Comparison of ENCODE assay signal across 10 cellular contexts in genomic region chr12:93184664-93185368, GRCh38.
A peak's percentile ranks its signal among the peaks of the same experiment; 100 is the strongest.
DNase-seq lines count a peak whose midpoint lies in the region; ATAC-seq, FAIRE-seq and TF ChIP-seq lines count a peak whose summit lies in the region.
"Had no signal": no experiment of that assay in that cellular context is flagged by ENCODE, and none has a peak within 500 bp of the region (broad histone marks: within the 10 kb centered on the region; RNA-seq: fewer than 3 reads in every experiment).

No MANE protein-coding gene starts in this region.

- no peak for FAIRE-seq in GM12892 (lab: Jason Lieb, UNC)
- FAIRE-seq: A204.1 had no signal

- H3K27me3 Mint-ChIP-seq in T-helper 2 cell treated with Interferon-gamma antibody and Interleukin-4, amounts not matched to agents 5 μg/mL and 100 μg/mL, for 36 hours (ENCODE audit: low read depth) = no peaks in the 10 kb centered on the region
- H3K27me3 Mint-ChIP-seq in activated naive CD8-positive, alpha-beta T cell treated with anti-CD3 and anti-CD28 coated beads, Interleukin-2, amount 10 ng/mL, durations not matched to agents 7 days and 5 days = no peaks in the 10 kb centered on the region

- peaks cover 7% of the 10 kb centered on the region for H3K9me3 Mint-ChIP-seq in T-helper 2 cell treated with Interferon-gamma antibody and Interleukin-4, amounts not matched to agents 5 μg/mL and 100 μg/mL, for 36 hours
- H3K9me3 Mint-ChIP-seq in activated naive CD8-positive, alpha-beta T cell treated with anti-CD3 and anti-CD28 coated beads, Interleukin-2, amount 10 ng/mL, durations not matched to agents 7 days and 5 days = peaks cover 11% of the 10 kb centered on the region

- CTCF ChIA-PET in HEK293T (lab: Yijun Ruan, JAX) = no interaction called here

- DNase-seq in T-helper 2 cell treated with Interferon-gamma antibody and Interleukin-4, amounts not matched to agents 5 μg/mL and 100 μg/mL, for 36 hours (ENCODE audit: low spot score) = no peak
- no peak for DNase-seq in T-helper 2 cell
- peak; percentile 28 for DNase-seq in activated naive CD8-positive, alpha-beta T cell treated with anti-CD3 and anti-CD28 coated beads, Interleukin-2, amount 10 ng/mL, durations not matched to agents 7 days and 5 days
- DNase-seq in lung (ENCODE audit: low spot score) = no peak
- no peak for DNase-seq in thyroid gland
- DNase-seq in NCI-H1930 (lab: John Stamatoyannopoulos, UW) = no peak
- DNase-seq in GM12892 (ENCODE audit: insufficient read length) = no peak
- DNase-seq in HEK293T (ENCODE audit: extremely low spot score) = no peak

- WGBS in lung, 2 donors = 47 to 65% methylated on average over 3 of the region's 3 CpGs
- WGBS in thyroid gland, 2 donors = 62 to 72% methylated on average over 3 of the region's 3 CpGs

- TF ChIP-seq CTCF in lung (IDR thresholded peaks at IDR 0.05; ENCODE audit: control extremely low read depth, extremely low read depth) = no peak
- no peak for TF ChIP-seq CTCF in thyroid gland (IDR thresholded peaks at IDR 0.05)

- no peak overlapping the region for H3K4me3 ChIP-seq in lung
- H3K4me3 ChIP-seq in thyroid gland (replicated peaks in 1 of 3) = no peak overlapping the region
- H3K4me3 ChIP-seq: SJSA1 had no signal

- H3K27me3 ChIP-seq in lung (ENCODE audit: control insufficient read depth, insufficient read depth) (no peaks in the 10 kb centered on the region), thyroid gland (no peaks in the 10 kb centered on the region)
- H3K27me3 ChIP-seq: SJSA1 had no signal

- H3K36me3 ChIP-seq in lung (ENCODE audit: control insufficient read depth in 2 of 2, insufficient read depth in 2 of 2, low read length in 2 of 2) (no peaks in the 10 kb centered on the region), thyroid gland (no peaks in the 10 kb centered on the region)
- H3K36me3 ChIP-seq: SJSA1 had no signal

- H3K27ac Mint-ChIP-seq in T-helper 2 cell treated with Interferon-gamma antibody and Interleukin-4, amounts not matched to agents 5 μg/mL and 100 μg/mL, for 36 hours = peak overlapping the region; percentile 92
- peak overlapping the region; percentile 87 for H3K27ac Mint-ChIP-seq in activated naive CD8-positive, alpha-beta T cell treated with anti-CD3 and anti-CD28 coated beads, Interleukin-2, amount 10 ng/mL, durations not matched to agents 7 days and 5 days

- H3K4me3 Mint-ChIP-seq in T-helper 2 cell treated with Interferon-gamma antibody and Interleukin-4, amounts not matched to agents 5 μg/mL and 100 μg/mL, for 36 hours = peak overlapping the region; percentile 52
- H3K4me3 Mint-ChIP-seq in activated naive CD8-positive, alpha-beta T cell treated with anti-CD3 and anti-CD28 coated beads, Interleukin-2, amount 10 ng/mL, durations not matched to agents 7 days and 5 days = no peak overlapping the region

- H3K4me1 ChIP-seq in lung (ENCODE audit: control insufficient read depth in 2 of 2, insufficient read depth in 2 of 2, low read length in 2 of 2) (peaks cover 0 to 3% of the 10 kb centered on the region in 2 donors), thyroid gland (peaks cover 11 to 19% of the 10 kb centered on the region in 2 donors)
- H3K4me1 ChIP-seq: SJSA1 had no signal

- no peak for ATAC-seq in activated naive CD8-positive, alpha-beta T cell treated with anti-CD3 and anti-CD28 coated beads, Interleukin-2, amount 10 ng/mL, durations not matched to agents 7 days and 5 days (ENCODE audit: low read depth)
- ATAC-seq in lung (ENCODE audit: insufficient read depth, low FRiP score) = no peak

- peak overlapping the region; percentile 51 to 86 for H3K27ac ChIP-seq in lung (ENCODE audit: low read depth in 1 of 2, low read length in 1 of 2)
- H3K27ac ChIP-seq in thyroid gland = peak overlapping the region; percentile 63 to 79 (median 79)
- H3K27ac ChIP-seq: SJSA1 had no signal

- H3K9me3 ChIP-seq in lung (ENCODE audit: control insufficient read depth in 2 of 2, insufficient read depth in 1 of 2, low read length in 1 of 2) (no peaks in the 10 kb centered on the region), thyroid gland (no peaks in the 10 kb centered on the region)
- H3K9me3 ChIP-seq: SJSA1 had no signal

- POLR2A ChIA-PET in activated naive CD8-positive, alpha-beta T cell treated with anti-CD3 and anti-CD28 coated beads, Interleukin-2, amount 10 ng/mL, durations not matched to agents 7 days and 5 days (lab: Charles Lee) = no interaction called here
- POLR2A ChIA-PET in HEK293T (lab: Yijun Ruan, JAX) = no interaction called here

- peaks cover 5% of the 10 kb centered on the region for H3K36me3 Mint-ChIP-seq in T-helper 2 cell treated with Interferon-gamma antibody and Interleukin-4, amounts not matched to agents 5 μg/mL and 100 μg/mL, for 36 hours (ENCODE audit: low read depth)
- H3K36me3 Mint-ChIP-seq in activated naive CD8-positive, alpha-beta T cell treated with anti-CD3 and anti-CD28 coated beads, Interleukin-2, amount 10 ng/mL, durations not matched to agents 7 days and 5 days = peaks cover 15% of the 10 kb centered on the region

- TF ChIP-seq POLR2A in thyroid gland (IDR thresholded peaks at IDR 0.05) (no peak), GM12892 (IDR thresholded peaks at IDR 0.05; ENCODE audit: low read depth, low read length) (no peak)

- peaks cover 12% of the 10 kb centered on the region for H3K4me1 Mint-ChIP-seq in T-helper 2 cell treated with Interferon-gamma antibody and Interleukin-4, amounts not matched to agents 5 μg/mL and 100 μg/mL, for 36 hours (ENCODE audit: low read depth)
- peaks cover 23% of the 10 kb centered on the region for H3K4me1 Mint-ChIP-seq in activated naive CD8-positive, alpha-beta T cell treated with anti-CD3 and anti-CD28 coated beads, Interleukin-2, amount 10 ng/mL, durations not matched to agents 7 days and 5 days

- intact Hi-C loops in thyroid gland (cut with DNase I) = no loop called here

TF ChIP-seq in HEK293T, 16 proteins besides CTCF, POLR2A, EP300 and RAD21:
- no peak for TF ChIP-seq FOXK2 (IDR thresholded peaks at IDR 0.05)
- no peak for TF ChIP-seq SP1 (IDR thresholded peaks at IDR 0.05)
